Comparison of ENCODE assay signal across 19 cellular contexts in genomic region chr1:68221001-68221970, GRCh38. TPM values are rescaled to one million over a fixed set of nuclear protein-coding genes. Genes with fewer than 3 reads are reported as not detected.
DNase-seq lines count a peak whose midpoint lies in the region; ATAC-seq and TF ChIP-seq lines count a peak whose summit lies in the region.
"Had no signal": no experiment of that assay in that cellular context is flagged by ENCODE, and none has a peak within 500 bp of the region (broad histone marks: within the 10 kb centered on the region; RNA-seq: fewer than 3 reads in every experiment).

No MANE protein-coding gene starts in this region.

- H2BK5ac ChIP-seq in trophoblast cell (ENCODE audit: low read depth, low read length, poor library complexity): peak overlapping the region; percentile 96

- H3K18ac ChIP-seq in trophoblast cell (ENCODE audit: low read length): no peak overlapping the region

- no peak overlapping the region for H3K4ac ChIP-seq in trophoblast cell (ENCODE audit: low read depth, low read length)

- no peaks in the 10 kb centered on the region for H3K4me1 Mint-ChIP-seq in activated naive CD8-positive, alpha-beta T cell treated with anti-CD3 and anti-CD28 coated beads, Interleukin-2, amount 50 U/mL, for 24 hours
- H3K4me1 Mint-ChIP-seq: naive thymus-derived CD8-positive, alpha-beta T cell had no signal

- no CpG with 5 or more reads among the region's 3 CpGs for WGBS in trophoblast cell (ENCODE audit: extremely low coverage, insufficient coverage, insufficient read length)

- no peaks in the 10 kb centered on the region for H3K36me3 Mint-ChIP-seq in activated naive CD8-positive, alpha-beta T cell treated with anti-CD3 and anti-CD28 coated beads, Interleukin-2, amount 50 U/mL, for 24 hours (ENCODE audit: low read depth)
- H3K36me3 Mint-ChIP-seq: naive thymus-derived CD8-positive, alpha-beta T cell had no signal

- H3K27ac ChIP-seq in foreskin keratinocyte (peak overlapping the region; percentile 84), trophoblast cell (ENCODE audit: low read depth, low read length) (peak overlapping the region; percentile 99)
- H3K27ac ChIP-seq: HL-60, VCaP had no signal

- DNase-seq in ELF-1 (ENCODE audit: low read depth, low spot score): peak; percentile 36
- DNase-seq in foreskin keratinocyte: peak; percentile 72 to 87
- DNase-seq in trophoblast cell: peak in 1 of 2 donors; percentile 38
- DNase-seq in foreskin melanocyte: no peak
- DNase-seq in activated naive CD8-positive, alpha-beta T cell treated with anti-CD3 and anti-CD28 coated beads, Interleukin-2, amount 50 U/mL, for 24 hours: no peak
- no peak for DNase-seq in kidney tubule cell (ENCODE audit: low spot score)
- DNase-seq: activated CD4-positive, alpha-beta T cell treated with anti-CD3 and anti-CD28 coated beads, Interleukin-2, amount 50 U/mL, for 4 hours; activated naive CD4-positive, alpha-beta T cell; aorta; MV-4-11; naive thymus-derived CD8-positive, alpha-beta T cell; NCI-H1930; tibial artery had no signal

- no peak overlapping the region for H2BK12ac ChIP-seq in trophoblast cell (ENCODE audit: low read length)

- H2AFZ ChIP-seq in trophoblast cell (ENCODE audit: insufficient read depth, low read length, poor library complexity): no peak overlapping the region

- peaks cover 13% of the 10 kb centered on the region for H3K79me1 ChIP-seq in trophoblast cell (ENCODE audit: low read length)

- H3K27me3 ChIP-seq in foreskin keratinocyte (no peaks in the 10 kb centered on the region), trophoblast cell (ENCODE audit: insufficient read depth, low read length) (no peaks in the 10 kb centered on the region)
- H3K27me3 ChIP-seq: tibial artery had no signal

- peaks cover 0 to 2% of the 10 kb centered on the region in 2 experiments for H3K36me3 ChIP-seq in trophoblast cell (ENCODE audit: control insufficient read depth in 1 of 2, insufficient read depth in 2 of 2, low read length in 2 of 2)
- H3K36me3 ChIP-seq: tibial artery had no signal

- H3K4me2 ChIP-seq in trophoblast cell (ENCODE audit: low read length): peak overlapping the region; percentile 67

- H3K4me3 Mint-ChIP-seq in activated naive CD8-positive, alpha-beta T cell treated with anti-CD3 and anti-CD28 coated beads, Interleukin-2, amount 50 U/mL, for 24 hours: no peak overlapping the region
- H3K4me3 Mint-ChIP-seq: CD14-positive monocyte; naive thymus-derived CD8-positive, alpha-beta T cell had no signal

- H3K27ac Mint-ChIP-seq in activated naive CD8-positive, alpha-beta T cell treated with anti-CD3 and anti-CD28 coated beads, Interleukin-2, amount 50 U/mL, for 24 hours: no peak overlapping the region
- H3K27ac Mint-ChIP-seq: CD14-positive monocyte; naive thymus-derived CD8-positive, alpha-beta T cell had no signal

- no peaks in the 10 kb centered on the region for H3K9me3 Mint-ChIP-seq in activated naive CD8-positive, alpha-beta T cell treated with anti-CD3 and anti-CD28 coated beads, Interleukin-2, amount 50 U/mL, for 24 hours

- H3K14ac ChIP-seq in trophoblast cell (ENCODE audit: low read length): no peak overlapping the region

- no peak overlapping the region for H3K9ac ChIP-seq in trophoblast cell (ENCODE audit: low read length)

- no peak for TF ChIP-seq CTCF in foreskin keratinocyte (conservative IDR thresholded peaks at IDR 0.05)

- H2BK120ac ChIP-seq in trophoblast cell (ENCODE audit: insufficient read depth, low read length, poor library complexity): peak overlapping the region; percentile 79

- ATAC-seq in SK-N-SH treated with all-trans-retinoic acid at 6 μM for 48 hours (peak; percentile 25), foreskin keratinocyte (peak; percentile 57), GM19452 (IDR thresholded peaks at IDR 0.05; ENCODE audit: unreplicated experiment) (no peak)
- no peak for ATAC-seq in activated naive CD8-positive, alpha-beta T cell treated with anti-CD3 and anti-CD28 coated beads, Interleukin-2, amount 50 U/mL, for 24 hours
- ATAC-seq: naive thymus-derived CD8-positive, alpha-beta T cell had no signal

- H3K4me1 ChIP-seq in foreskin keratinocyte (peaks cover 46% of the 10 kb centered on the region), trophoblast cell (ENCODE audit: control insufficient read depth in 1 of 2, insufficient read depth in 2 of 2, low read length in 2 of 2) (peaks cover 8 to 26% of the 10 kb centered on the region in 2 experiments)

- no peak overlapping the region for H4K91ac ChIP-seq in trophoblast cell (ENCODE audit: low read depth, low read length)

- no peak overlapping the region for H4K12ac ChIP-seq in trophoblast cell (ENCODE audit: low read depth, low read length)

- H3K79me2 ChIP-seq in trophoblast cell (ENCODE audit: control insufficient read depth, insufficient read depth, low read length, poor library complexity): peaks cover 9% of the 10 kb centered on the region

- no peak overlapping the region for H4K8ac ChIP-seq in trophoblast cell (ENCODE audit: low read depth, low read length)

- no peaks in the 10 kb centered on the region for H3K9me3 ChIP-seq in trophoblast cell (ENCODE audit: insufficient read depth, low read depth, low read length)
- H3K9me3 ChIP-seq: tibial artery had no signal

- H3K4me3 ChIP-seq in trophoblast cell (ENCODE audit: low read depth, low read length): no peak overlapping the region
- H3K4me3 ChIP-seq: tibial artery had no signal

- H2AK5ac ChIP-seq in trophoblast cell (ENCODE audit: low read length): no peak overlapping the region

- no peak overlapping the region for H3K23ac ChIP-seq in trophoblast cell (ENCODE audit: low read length)

- H3K27me3 Mint-ChIP-seq in activated naive CD8-positive, alpha-beta T cell treated with anti-CD3 and anti-CD28 coated beads, Interleukin-2, amount 50 U/mL, for 24 hours: peaks cover 8% of the 10 kb centered on the region

TF ChIP-seq in SK-N-SH treated with all-trans-retinoic acid at 6 μM for 48 hours, 23 proteins besides CTCF, POLR2A, EP300 and RAD21 (continues in another document):
- TF ChIP-seq TSHZ2 (CRISPR knock-in tag; IDR thresholded peaks at IDR 0.05) (no peak), TOX (CRISPR knock-in tag; IDR thresholded peaks at IDR 0.05; ENCODE audit: borderline replicate concordance) (no peak), ZNF8 (CRISPR knock-in tag; IDR thresholded peaks at IDR 0.05) (no peak), ISL1 (CRISPR knock-in tag; IDR thresholded peaks at IDR 0.05) (no peak), ZNF70 (CRISPR knock-in tag; IDR thresholded peaks at IDR 0.05) (no peak), SNAI2 (CRISPR knock-in tag; IDR thresholded peaks at IDR 0.05) (no peak), RARB (CRISPR knock-in tag; IDR thresholded peaks at IDR 0.05) (no peak), CREB5 (CRISPR knock-in tag; IDR thresholded peaks at IDR 0.05; ENCODE audit: low read depth) (no peak), GLIS3 (CRISPR knock-in tag; IDR thresholded peaks at IDR 0.05) (no peak), PPARA (CRISPR knock-in tag; IDR thresholded peaks at IDR 0.05; ENCODE audit: borderline replicate concordance) (no peak), ZFP30 (CRISPR knock-in tag; IDR thresholded peaks at IDR 0.05) (no peak), ZC3H10 (CRISPR knock-in tag; IDR thresholded peaks at IDR 0.05) (no peak), ARNTL (CRISPR knock-in tag; IDR thresholded peaks at IDR 0.05; ENCODE audit: borderline replicate concordance, low read depth) (no peak), TCF4 (CRISPR knock-in tag; IDR thresholded peaks at IDR 0.05; ENCODE audit: borderline replicate concordance) (no peak), ZFP3 (CRISPR knock-in tag; IDR thresholded peaks at IDR 0.05) (no peak)

RNA-seq across cellular contexts. Expression of gene WLS, which starts 11.0 kb away (rescaled TPM):
- total RNA-seq in foreskin keratinocyte: 70.4 and 71.0 TPM in 2 replicates
- polyA plus RNA-seq in foreskin keratinocyte: 48.7 and 52.2 TPM in 2 replicates
- 633 and 667 TPM in 2 replicates for polyA plus RNA-seq in trophoblast cell (2013)
- total RNA-seq: naive thymus-derived CD8-positive, alpha-beta T cell; T-helper 1 cell treated with Interleukin-12 subunit alpha and Interleukin-12 subunit beta and Interleukin-4 antibody, amounts not matched to agents 30 ng/mL and 1 ng/mL, for 36 hours had no signal
- polyA plus RNA-seq: naive thymus-derived CD8-positive, alpha-beta T cell had no signal

Comparison
In these comparisons a context has a peak if more than half of its experiments do, and no peak if none do; other contexts are left out.
1. DNase-seq: peak in ELF-1 (single experiment) and foreskin keratinocyte (2 of 2); none in foreskin melanocyte (single experiment), activated naive CD8-positive, alpha-beta T cell treated with anti-CD3 and anti-CD28 coated beads, Interleukin-2, amount 50 U/mL, for 24 hours (single experiment) and kidney tubule cell (single experiment).
2. ATAC-seq: peak in SK-N-SH treated with all-trans-retinoic acid at 6 μM for 48 hours (single experiment) and foreskin keratinocyte (single experiment); none in GM19452 (single experiment) and activated naive CD8-positive, alpha-beta T cell treated with anti-CD3 and anti-CD28 coated beads, Interleukin-2, amount 50 U/mL, for 24 hours (single experiment).